ENCODE assay signal across 10 cellular contexts in genomic region chr16:57808589-57808988, GRCh38. TPM values are rescaled to one million over a fixed set of nuclear protein-coding genes. Genes with fewer than 3 reads are reported as not detected.
DNase-seq lines count a peak whose midpoint lies in the region; ATAC-seq and TF ChIP-seq lines count a peak whose summit lies in the region.
"Had no signal": no experiment of that assay in that cellular context is flagged by ENCODE, and none has a peak within 500 bp of the region (broad histone marks: within the 10 kb centered on the region; RNA-seq: fewer than 3 reads in every experiment).

No MANE protein-coding gene starts in this region.

- CTCF ChIA-PET in Caco-2 (lab: Charles Lee) = interaction anchor here (0.6 to 2.6 kb wide), 7 partner anchors 9 to 190 kb away, joined by 3 to 12 read pairs (median 6); no protein-coding TSS in a partner anchor
- CTCF ChIA-PET in activated CD4-positive, alpha-beta T cell treated with anti-CD3 and anti-CD28 coated beads for 36 hours (lab: Charles Lee) = interaction anchor here (0.7 to 1.3 kb wide), 2 partner anchors 15 to 702 kb away, joined by 3 to 4 read pairs; no protein-coding TSS in a partner anchor

- no peaks in the 10 kb centered on the region for H3K27me3 Mint-ChIP-seq in Caco-2 (ENCODE audit: insufficient read depth, unreplicated experiment)
- H3K27me3 Mint-ChIP-seq in progenitor cell of endocrine pancreas = peaks cover 8% of the 10 kb centered on the region
- peaks cover 18% of the 10 kb centered on the region for H3K27me3 Mint-ChIP-seq in activated CD4-positive, alpha-beta T cell treated with anti-CD3 and anti-CD28 coated beads for 36 hours

- intact Hi-C loops in Caco-2 (cut with micrococcal nuclease; ENCODE audit: unreplicated experiment) (loop anchor here (1.0 kb wide), 3 partner anchors 8 to 13 kb away; no protein-coding TSS in a partner anchor), esophagus squamous epithelium (cut with DNase I) (no loop called here)
- intact Hi-C loops in activated CD4-positive, alpha-beta T cell treated with anti-CD3 and anti-CD28 coated beads for 36 hours (cut with DNase I, micrococcal nuclease) = loop anchor here (1.0 to 10.0 kb wide), 3 partner anchors 177 to 211 kb away; no protein-coding TSS in a partner anchor

- peaks cover 70% of the 10 kb centered on the region for H3K4me1 Mint-ChIP-seq in Caco-2 (ENCODE audit: low read depth, unreplicated experiment)
- peaks cover 40% of the 10 kb centered on the region for H3K4me1 Mint-ChIP-seq in progenitor cell of endocrine pancreas (ENCODE audit: low read depth)
- H3K4me1 Mint-ChIP-seq in activated CD4-positive, alpha-beta T cell treated with anti-CD3 and anti-CD28 coated beads for 36 hours = peaks cover 23% of the 10 kb centered on the region

- H3K9me3 ChIP-seq in Caco-2 (no peaks in the 10 kb centered on the region), RWPE2 (ENCODE audit: severe bottlenecking) (no peaks in the 10 kb centered on the region), esophagus squamous epithelium (no peaks in the 10 kb centered on the region)

- H3K27me3 ChIP-seq in Caco-2 (replicated peaks; ENCODE audit: control insufficient read depth, insufficient read depth, low read length) = no peaks in the 10 kb centered on the region
- no peaks in the 10 kb centered on the region for H3K27me3 ChIP-seq in RWPE2 (ENCODE audit: insufficient read depth, poor library complexity, severe bottlenecking)
- no peaks in the 10 kb centered on the region for H3K27me3 ChIP-seq in esophagus squamous epithelium

- H3K4me3 ChIP-seq in Caco-2 (ENCODE audit: low read depth, low read length) (no peak overlapping the region), RWPE2 (ENCODE audit: severe bottlenecking) (no peak overlapping the region), esophagus squamous epithelium (peak overlapping the region in 3 of 4 donors; percentile 11 to 24 (median 21))

- H3K27ac Mint-ChIP-seq in Caco-2 (ENCODE audit: unreplicated experiment) (peak overlapping the region; percentile 90), progenitor cell of endocrine pancreas (peak overlapping the region; percentile 8)
- no peak overlapping the region for H3K27ac Mint-ChIP-seq in activated CD4-positive, alpha-beta T cell treated with anti-CD3 and anti-CD28 coated beads for 36 hours
- H3K27ac Mint-ChIP-seq: naive B cell had no signal

- TF ChIP-seq CTCF in Caco-2 (IDR thresholded peaks at IDR 0.05; ENCODE audit: insufficient read depth in 1 of 2, low read depth in 1 of 2, low read length in 1 of 2, severe bottlenecking in 1 of 2, unreplicated experiment in 1 of 2) = no peak
- TF ChIP-seq CTCF in RWPE2 (IDR thresholded peaks at IDR 0.05; ENCODE audit: poor library complexity, severe bottlenecking) = no peak
- no peak for TF ChIP-seq CTCF in esophagus squamous epithelium (IDR thresholded peaks at IDR 0.05)
- no peak for TF ChIP-seq CTCF in progenitor cell of endocrine pancreas (IDR thresholded peaks at IDR 0.05; ENCODE audit: unreplicated experiment)

- POLR2A ChIA-PET in Caco-2 (lab: Charles Lee) = interaction anchor here (0.5 to 1.5 kb wide), 7 partner anchors 8 to 321 kb away, joined by 3 to 9 read pairs (median 6); partner anchors contain the start of gene CFAP20
- POLR2A ChIA-PET in activated CD4-positive, alpha-beta T cell treated with anti-CD3 and anti-CD28 coated beads for 36 hours (lab: Charles Lee) = interaction anchor here (0.7 kb wide), 1 partner anchor 332 kb away, joined by 4 read pairs; no protein-coding TSS in a partner anchor

- H3K27ac ChIP-seq in RWPE2 (ENCODE audit: poor library complexity, severe bottlenecking) (peak overlapping the region; percentile 98), esophagus squamous epithelium (peak overlapping the region in 3 of 4 donors; percentile 53 to 85 (median 59))

- TF ChIP-seq POLR2A in esophagus squamous epithelium (IDR thresholded peaks at IDR 0.05) = no peak

- WGBS in esophagus squamous epithelium, 2 donors = 0% methylated on average over 1 of the region's 1 CpG

- H3K4me3 Mint-ChIP-seq in Caco-2 (ENCODE audit: unreplicated experiment) = peak overlapping the region; percentile 25
- H3K4me3 Mint-ChIP-seq in progenitor cell of endocrine pancreas (ENCODE audit: low read depth) = peak overlapping the region; percentile 29
- no peak overlapping the region for H3K4me3 Mint-ChIP-seq in activated CD4-positive, alpha-beta T cell treated with anti-CD3 and anti-CD28 coated beads for 36 hours

- peaks cover 27% of the 10 kb centered on the region for H3K36me3 Mint-ChIP-seq in Caco-2 (ENCODE audit: insufficient read depth, unreplicated experiment)
- H3K36me3 Mint-ChIP-seq in progenitor cell of endocrine pancreas (ENCODE audit: insufficient read depth) = no peaks in the 10 kb centered on the region
- no peaks in the 10 kb centered on the region for H3K36me3 Mint-ChIP-seq in activated CD4-positive, alpha-beta T cell treated with anti-CD3 and anti-CD28 coated beads for 36 hours (ENCODE audit: low read depth)
- H3K36me3 Mint-ChIP-seq: naive B cell had no signal

- H3K9me3 Mint-ChIP-seq in Caco-2 (ENCODE audit: unreplicated experiment) (no peaks in the 10 kb centered on the region), progenitor cell of endocrine pancreas (ENCODE audit: low read depth) (no peaks in the 10 kb centered on the region)
- H3K9me3 Mint-ChIP-seq in activated CD4-positive, alpha-beta T cell treated with anti-CD3 and anti-CD28 coated beads for 36 hours (ENCODE audit: low read depth) = no peaks in the 10 kb centered on the region
- H3K9me3 Mint-ChIP-seq: naive B cell had no signal

- TSS peak; percentile 23 for BruUV-seq in Caco-2 (replicated peaks; lab: Mats Ljungman, UMichigan)

- DNase-seq in Caco-2 (no peak), RWPE2 (ENCODE audit: low spot score) (no peak), esophagus squamous epithelium (lab: John Stamatoyannopoulos, UW) (no peak), progenitor cell of endocrine pancreas (ENCODE audit: low spot score, unreplicated experiment) (no peak), left lobe of liver (ENCODE audit: low spot score) (no peak), LoVo (ENCODE audit: low spot score) (no peak)
- DNase-seq in activated CD4-positive, alpha-beta T cell treated with anti-CD3 and anti-CD28 coated beads for 36 hours = no peak
- DNase-seq: cerebellar nuclear complex, naive B cell had no signal

- no peaks in the 10 kb centered on the region for H3K36me3 ChIP-seq in Caco-2 (ENCODE audit: control insufficient read depth, insufficient read depth, low read length)
- H3K36me3 ChIP-seq in RWPE2 (ENCODE audit: low read depth) = no peaks in the 10 kb centered on the region
- no peaks in the 10 kb centered on the region for H3K36me3 ChIP-seq in esophagus squamous epithelium

- ATAC-seq in RWPE2 (ENCODE audit: low read depth) (no peak), left lobe of liver (no peak), HG02938 (IDR thresholded peaks at IDR 0.05; ENCODE audit: unreplicated experiment) (no peak)
- ATAC-seq in activated CD4-positive, alpha-beta T cell treated with anti-CD3 and anti-CD28 coated beads for 36 hours = no peak

- H3K4me1 ChIP-seq in Caco-2 (peaks cover 90% of the 10 kb centered on the region), RWPE2 (ENCODE audit: insufficient read depth, poor library complexity, severe bottlenecking) (peaks cover 50% of the 10 kb centered on the region), esophagus squamous epithelium (peaks cover 20 to 75% (median 33%) of the 10 kb centered on the region in 3 donors)

RNA-seq across cellular contexts. Expression of gene KIFC3, which starts 6.3 kb away (rescaled TPM):
- total RNA-seq in Caco-2 (2022) (103 and 108 TPM in 2 replicates), esophagus squamous epithelium (10 to 100 TPM; 14.8 to 72.4 (median 43.5) TPM), progenitor cell of endocrine pancreas (27.6 and 34.5 TPM in 2 replicates), left lobe of liver (43.5 TPM)
- total RNA-seq in activated CD4-positive, alpha-beta T cell treated with anti-CD3 and anti-CD28 coated beads for 36 hours = under 1 TPM; 0.32 to 0.66 TPM

Comparison
In these comparisons a context has a peak if more than half of its experiments do, and no peak if none do; other contexts are left out.
1. H3K4me3 ChIP-seq: peak in esophagus squamous epithelium (3 of 4); none in Caco-2 (single experiment) and RWPE2 (single experiment).
2. RNA of gene KIFC3, which starts 6.3 kb away (total RNA-seq): 103 to 108 TPM in Caco-2, 14.8 to 72.4 TPM in esophagus squamous epithelium, 43.5 TPM in left lobe of liver (single experiment) and 27.6 to 34.5 TPM in progenitor cell of endocrine pancreas; 0.32 to 0.66 TPM in activated CD4-positive, alpha-beta T cell treated with anti-CD3 and anti-CD28 coated beads for 36 hours; every median in the first group is over 4 times any median in the second.